13 cellular contexts compared by ENCODE assay signal in the genomic region with DNA sequence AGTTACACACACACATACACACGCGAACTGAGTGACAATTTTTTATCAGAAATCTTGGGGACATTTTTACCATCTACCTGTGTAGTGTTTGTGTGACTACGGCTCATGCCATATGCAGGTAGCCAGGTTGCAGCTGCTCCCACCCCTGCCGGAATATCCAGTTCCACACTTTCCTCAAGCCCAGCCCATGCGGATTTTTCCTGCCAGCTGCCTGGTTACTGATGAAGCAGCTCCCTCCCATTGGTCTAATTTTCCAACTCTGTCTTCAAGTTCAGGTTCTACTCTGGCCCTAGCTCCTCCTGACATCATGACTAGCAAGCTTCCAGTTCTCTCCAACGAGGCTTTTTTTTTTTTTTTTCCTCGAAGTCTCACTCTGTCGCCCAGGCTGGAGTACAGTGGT. TPM values are rescaled to one million over a fixed set of nuclear protein-coding genes. Genes with fewer than 3 reads are reported as not detected.
DNase-seq lines count a peak whose midpoint lies in the region; ATAC-seq, FAIRE-seq and TF ChIP-seq lines count a peak whose summit lies in the region.
"Had no signal": no experiment of that assay in that cellular context is flagged by ENCODE, and none has a peak within 500 bp of the region (broad histone marks: within the 10 kb centered on the region; RNA-seq: fewer than 3 reads in every experiment).

No MANE protein-coding gene starts in this region.

- TF ChIP-seq RAD21 in HepG2 (CRISPR knock-in tag; IDR thresholded peaks at IDR 0.05) = no peak

- POLR2A ChIA-PET in HepG2 (lab: Yijun Ruan, JAX) = no interaction called here

- TF ChIP-seq EP300 in HepG2 (IDR thresholded peaks at IDR 0.05; ENCODE audit: low read depth in 2 of 2, low read length in 2 of 2) (no peak), HepG2 (CRISPR knock-in tag; IDR thresholded peaks at IDR 0.05; ENCODE audit: borderline replicate concordance) (no peak), sigmoid colon (IDR thresholded peaks at IDR 0.05) (no peak)

- H3K27me3 ChIP-seq in BLaER1 = no peaks in the 10 kb centered on the region
- H3K27me3 ChIP-seq in bronchial epithelial cell (ENCODE audit: control insufficient read depth, insufficient read depth, low read length) = no peaks in the 10 kb centered on the region
- peaks cover 1 to 9% of the 10 kb centered on the region in 2 experiments; a peak in 1 of 5 replicates for H3K27me3 ChIP-seq in HepG2 (ENCODE audit: control insufficient read depth in 1 of 2, insufficient read depth in 2 of 2, low read length in 2 of 2)
- H3K27me3 ChIP-seq in sigmoid colon = no peaks in the 10 kb centered on the region

- no peak for TF ChIP-seq POLR2A in HepG2 (IDR thresholded peaks at IDR 0.05; ENCODE audit: insufficient read depth in 1 of 2, low read depth in 2 of 2, low read length in 2 of 2)
- no peak for TF ChIP-seq POLR2A in sigmoid colon (IDR thresholded peaks at IDR 0.05)

- no TSS peak for BruUV-seq in HepG2 (replicated peaks; lab: Mats Ljungman, UMichigan)

- DNase-seq in M059J (ENCODE audit: low read depth) (peak; percentile 61), bronchial epithelial cell (ENCODE audit: low read depth) (peak; percentile 60), HepG2 (ENCODE audit: low spot score) (no peak), sigmoid colon (no peak), GF-D8 (lab: John Stamatoyannopoulos, UW) (no peak), inferior parietal cortex (ENCODE audit: extremely low spot score) (no peak), OCI-M1 (lab: John Stamatoyannopoulos, UW) (no peak)
- DNase-seq: CD8-positive, alpha-beta T cell; NCI-H1436; stimulated activated CD8-positive, alpha-beta memory T cell treated with anti-CD3 and anti-CD28 coated beads, Interleukin-4, amount 100 ng/mL, for 48 hours had no signal

- FAIRE-seq in bronchial epithelial cell (lab: Jason Lieb, UNC) = no peak
- FAIRE-seq in HepG2 (lab: Jason Lieb, UNC) = no peak

- H3K27ac ChIP-seq in BLaER1 = no peak overlapping the region
- H3K27ac ChIP-seq in HepG2 (ENCODE audit: extremely low read length, insufficient read depth, low read length) = no peak overlapping the region
- no peak overlapping the region for H3K27ac ChIP-seq in sigmoid colon

- no peaks in the 10 kb centered on the region for H3K9me3 ChIP-seq in BLaER1
- no peaks in the 10 kb centered on the region for H3K9me3 ChIP-seq in HepG2 (ENCODE audit: low read length)
- no peaks in the 10 kb centered on the region for H3K9me3 ChIP-seq in sigmoid colon

- H3K4me2 ChIP-seq in BLaER1 (peak overlapping the region; percentile 36), HepG2 (ENCODE audit: low read depth, low read length) (no peak overlapping the region)

- peaks cover 21% of the 10 kb centered on the region for H3K4me1 ChIP-seq in BLaER1
- no peaks in the 10 kb centered on the region for H3K4me1 ChIP-seq in HepG2 (ENCODE audit: insufficient read depth, low read length)
- no peaks in the 10 kb centered on the region for H3K4me1 ChIP-seq in sigmoid colon

- no peaks in the 10 kb centered on the region for H3K79me2 ChIP-seq in HepG2 (ENCODE audit: insufficient read depth, low read length)

- H4K20me1 ChIP-seq in BLaER1 = no peaks in the 10 kb centered on the region
- H4K20me1 ChIP-seq in HepG2 (ENCODE audit: insufficient read depth, low read length) = no peaks in the 10 kb centered on the region

- H3K9ac ChIP-seq in BLaER1 (no peak overlapping the region), HepG2 (ENCODE audit: insufficient read depth, low read depth, low read length) (no peak overlapping the region)

- ATAC-seq in HepG2 = peak; percentile 53
- ATAC-seq: CD8-positive, alpha-beta T cell had no signal

- CTCF ChIA-PET in HepG2 (lab: Yijun Ruan, JAX; ENCODE audit: low intra/inter-chr PET ratio, low total read pairs) = no interaction called here

- H3K4me3 ChIP-seq in BLaER1 (no peak overlapping the region), bronchial epithelial cell (ENCODE audit: low read depth, low read length) (no peak overlapping the region), HepG2 (replicated peaks in 1 of 3; ENCODE audit: insufficient read depth in 1 of 3, low read depth in 2 of 3, low read length in 3 of 3) (no peak overlapping the region), sigmoid colon (no peak overlapping the region)

- in situ Hi-C loops in HepG2 (cut with HindIII; ENCODE audit: extremely low pct_ligation_motif_present, low pct_unique_long_range_greater_than_20kb) = no loop called here

- WGBS in HepG2 (ENCODE audit: low lambda C conversion rate) = 19% methylated on average over 6 of the region's 8 CpGs
- 37 to 57% methylated on average over 8 of the region's 8 CpGs for WGBS in sigmoid colon, 2 donors

- H2AFZ ChIP-seq in HepG2 (ENCODE audit: low read length) = no peak overlapping the region

- H3K36me3 ChIP-seq in BLaER1 = no peaks in the 10 kb centered on the region
- H3K36me3 ChIP-seq in bronchial epithelial cell (ENCODE audit: control insufficient read depth, insufficient read depth, low read length) = no peaks in the 10 kb centered on the region
- H3K36me3 ChIP-seq in HepG2 (replicated peaks in 1 of 2; ENCODE audit: control insufficient read depth in 1 of 2, insufficient read depth in 2 of 2, low read length in 2 of 2) = no peaks in the 10 kb centered on the region
- H3K36me3 ChIP-seq in sigmoid colon = no peaks in the 10 kb centered on the region

- TF ChIP-seq CTCF in bronchial epithelial cell (IDR thresholded peaks at IDR 0.05; ENCODE audit: insufficient read depth, low read length, severe bottlenecking) (no peak), HepG2 (CRISPR knock-in tag; IDR thresholded peaks at IDR 0.05) (no peak), sigmoid colon (IDR thresholded peaks at IDR 0.05) (no peak)

- intact Hi-C loops in HepG2 (cut with micrococcal nuclease; ENCODE audit: unreplicated experiment) = no loop called here
- intact Hi-C loops in sigmoid colon (cut with DNase I) = no loop called here

RNA-seq across cellular contexts. Expression of a gene that starts 4.8 kb away (rescaled TPM):
- total RNA-seq in M059J (2014; rRNA removed; shearing (Covaris generic)) = not detected in 2 replicates
- total RNA-seq in bronchial epithelial cell = not detected in 2 replicates
- total RNA-seq in HepG2 (2016; rRNA removed; fragmentation: Illumina TruSeq; extraction: Trizol) = not detected in 2 replicates
- not detected in 2 replicates for total RNA-seq in HepG2 (2016; cell fraction: cytosol; rRNA removed; fragmentation: Illumina TruSeq; extraction: Trizol; ENCODE audit: low read depth)
- total RNA-seq in HepG2 (2016; cell fraction: insoluble cytoplasmic fraction; rRNA removed; fragmentation: Illumina TruSeq; extraction: Trizol) = not detected in 2 replicates
- not detected in 2 replicates for total RNA-seq in HepG2 (2016; cell fraction: membrane; rRNA removed; fragmentation: Illumina TruSeq; extraction: Trizol)
- total RNA-seq in HepG2 (2016; cell fraction: nucleus; rRNA removed; fragmentation: Illumina TruSeq; extraction: Trizol) = not detected in 2 replicates
- not detected in 2 replicates for polyA plus RNA-seq in HepG2 (2011; rRNA removed)
- not detected in 2 replicates for polyA plus RNA-seq in HepG2 (2011; cell fraction: cytosol; rRNA removed)
- polyA plus RNA-seq in HepG2 (2011; cell fraction: nucleus; rRNA removed) = not detected in 2 replicates
- not detected in 2 replicates for polyA plus RNA-seq in HepG2 (2012)
- polyA plus RNA-seq in HepG2 (2016; cell fraction: cytosol; fragmentation: Illumina TruSeq; extraction: Trizol; ENCODE audit: low read depth) = not detected in 2 replicates
- polyA plus RNA-seq in HepG2 (2016; cell fraction: insoluble cytoplasmic fraction; fragmentation: Illumina TruSeq; extraction: Trizol; ENCODE audit: low read depth) = not detected in 2 replicates
- not detected in 2 replicates for polyA plus RNA-seq in HepG2 (2016; cell fraction: membrane; fragmentation: Illumina TruSeq; extraction: Trizol; ENCODE audit: low read depth)
- not detected in 2 replicates for polyA plus RNA-seq in HepG2 (2016; cell fraction: nucleus; fragmentation: Illumina TruSeq; extraction: Trizol; ENCODE audit: insufficient read depth, low read depth)
- 1.4 TPM in 1 of 2 replicates, not detected in the other for polyA minus RNA-seq in HepG2 (2011; rRNA and poly(A)+ RNA removed; ENCODE audit: low replicate concordance)
- polyA minus RNA-seq in HepG2 (2011; cell fraction: cytosol; rRNA and poly(A)+ RNA removed) = not detected in 2 replicates
- polyA minus RNA-seq in HepG2 (2011; cell fraction: nucleus; rRNA and poly(A)+ RNA removed) = not detected in 2 replicates
- not detected for total RNA-seq in sigmoid colon
- polyA plus RNA-seq in sigmoid colon = not detected
- total RNA-seq: CD8-positive, alpha-beta T cell; osteoblast had no signal
- polyA plus RNA-seq: adipose tissue had no signal

RNA-seq across cellular contexts. Expression of a gene that starts 8.6 kb away (rescaled TPM):
- 1.7 and 2.5 TPM in 2 replicates for total RNA-seq in M059J (2014; rRNA removed; shearing (Covaris generic))
- total RNA-seq in bronchial epithelial cell (under 0.01 TPM in 1 of 2 replicates, not detected in the other), HepG2 (2016; rRNA removed; fragmentation: Illumina TruSeq; extraction: Trizol) (1.4 and 1.9 TPM in 2 replicates), sigmoid colon (10 to 100 TPM; 28.5 to 56.2 (median 50.8) TPM)
- 0.35 and 0.51 TPM in 2 replicates for total RNA-seq in HepG2 (2016; cell fraction: cytosol; rRNA removed; fragmentation: Illumina TruSeq; extraction: Trizol; ENCODE audit: low read depth)
- total RNA-seq in HepG2 (2016; cell fraction: insoluble cytoplasmic fraction; rRNA removed; fragmentation: Illumina TruSeq; extraction: Trizol) = 2.0 and 2.3 TPM in 2 replicates
- 0.76 and 1.8 TPM in 2 replicates for total RNA-seq in HepG2 (2016; cell fraction: membrane; rRNA removed; fragmentation: Illumina TruSeq; extraction: Trizol)
- 0.97 and 2.6 TPM in 2 replicates for total RNA-seq in HepG2 (2016; cell fraction: nucleus; rRNA removed; fragmentation: Illumina TruSeq; extraction: Trizol)
- polyA plus RNA-seq in HepG2 (2011; rRNA removed) (0.21 and 0.65 TPM in 2 replicates), sigmoid colon (10 to 100 TPM in 1 of 3 donors, 1 to 10 TPM in 1, under 1 TPM in 1; 0.89 to 15.0 (median 5.5) TPM)
- polyA plus RNA-seq in HepG2 (2011; cell fraction: cytosol; rRNA removed) = 0.36 and 0.62 TPM in 2 replicates
- polyA plus RNA-seq in HepG2 (2011; cell fraction: nucleus; rRNA removed) = 0.14 and 0.48 TPM in 2 replicates
- 0.12 and 1.0 TPM in 2 replicates for polyA plus RNA-seq in HepG2 (2012)
- polyA plus RNA-seq in HepG2 (2016; cell fraction: cytosol; fragmentation: Illumina TruSeq; extraction: Trizol; ENCODE audit: low read depth) = 0.17 and 0.26 TPM in 2 replicates
- 1.7 and 1.8 TPM in 2 replicates for polyA plus RNA-seq in HepG2 (2016; cell fraction: insoluble cytoplasmic fraction; fragmentation: Illumina TruSeq; extraction: Trizol; ENCODE audit: low read depth)
- 0.53 and 0.62 TPM in 2 replicates for polyA plus RNA-seq in HepG2 (2016; cell fraction: membrane; fragmentation: Illumina TruSeq; extraction: Trizol; ENCODE audit: low read depth)
- polyA plus RNA-seq in HepG2 (2016; cell fraction: nucleus; fragmentation: Illumina TruSeq; extraction: Trizol; ENCODE audit: insufficient read depth, low read depth) = 0.96 and 1.2 TPM in 2 replicates
- polyA minus RNA-seq in HepG2 (2011; rRNA and poly(A)+ RNA removed; ENCODE audit: low replicate concordance) = 5.2 and 791 TPM in 2 replicates
- 0.26 and 0.49 TPM in 2 replicates for polyA minus RNA-seq in HepG2 (2011; cell fraction: cytosol; rRNA and poly(A)+ RNA removed)
- 0.75 and 2.2 TPM in 2 replicates for polyA minus RNA-seq in HepG2 (2011; cell fraction: nucleus; rRNA and poly(A)+ RNA removed)
- total RNA-seq: CD8-positive, alpha-beta T cell; osteoblast had no signal

RNA-seq across cellular contexts. Expression of a gene that starts 25.7 kb away (rescaled TPM):
- not detected in 2 replicates for total RNA-seq in M059J (2014; rRNA removed; shearing (Covaris generic))
- not detected in 2 replicates for total RNA-seq in bronchial epithelial cell
- total RNA-seq in HepG2 (2016; rRNA removed; fragmentation: Illumina TruSeq; extraction: Trizol) = not detected in 2 replicates
- total RNA-seq in HepG2 (2016; cell fraction: cytosol; rRNA removed; fragmentation: Illumina TruSeq; extraction: Trizol; ENCODE audit: low read depth) = not detected in 2 replicates
- not detected in 2 replicates for total RNA-seq in HepG2 (2016; cell fraction: insoluble cytoplasmic fraction; rRNA removed; fragmentation: Illumina TruSeq; extraction: Trizol)
- not detected in 2 replicates for total RNA-seq in HepG2 (2016; cell fraction: membrane; rRNA removed; fragmentation: Illumina TruSeq; extraction: Trizol)
- total RNA-seq in HepG2 (2016; cell fraction: nucleus; rRNA removed; fragmentation: Illumina TruSeq; extraction: Trizol) = not detected in 2 replicates
- polyA plus RNA-seq in HepG2 (2011; rRNA removed) = not detected in 2 replicates
- not detected in 2 replicates for polyA plus RNA-seq in HepG2 (2011; cell fraction: cytosol; rRNA removed)
- not detected in 2 replicates for polyA plus RNA-seq in HepG2 (2011; cell fraction: nucleus; rRNA removed)
- not detected in 2 replicates for polyA plus RNA-seq in HepG2 (2012)
- polyA plus RNA-seq in HepG2 (2016; cell fraction: cytosol; fragmentation: Illumina TruSeq; extraction: Trizol; ENCODE audit: low read depth) = not detected in 2 replicates
- polyA plus RNA-seq in HepG2 (2016; cell fraction: insoluble cytoplasmic fraction; fragmentation: Illumina TruSeq; extraction: Trizol; ENCODE audit: low read depth) = not detected in 2 replicates
- polyA plus RNA-seq in HepG2 (2016; cell fraction: membrane; fragmentation: Illumina TruSeq; extraction: Trizol; ENCODE audit: low read depth) = not detected in 2 replicates
- polyA plus RNA-seq in HepG2 (2016; cell fraction: nucleus; fragmentation: Illumina TruSeq; extraction: Trizol; ENCODE audit: insufficient read depth, low read depth) = not detected in 2 replicates
- 2.9 TPM in 1 of 2 replicates, not detected in the other for polyA minus RNA-seq in HepG2 (2011; rRNA and poly(A)+ RNA removed; ENCODE audit: low replicate concordance)
- not detected in 2 replicates for polyA minus RNA-seq in HepG2 (2011; cell fraction: cytosol; rRNA and poly(A)+ RNA removed)
- polyA minus RNA-seq in HepG2 (2011; cell fraction: nucleus; rRNA and poly(A)+ RNA removed) = not detected in 2 replicates
- not detected for total RNA-seq in sigmoid colon
- polyA plus RNA-seq in sigmoid colon = under 1 TPM in 1 of 3 donors, not detected in 2; 0.92 TPM
- total RNA-seq: CD8-positive, alpha-beta T cell; osteoblast had no signal

Comparison
In these comparisons a context has a peak if more than half of its experiments do, and no peak if none do; other contexts are left out.
1. DNase-seq: peak in M059J (single experiment) and bronchial epithelial cell (single experiment); none in HepG2 (single experiment), sigmoid colon (single experiment), GF-D8 (single experiment), inferior parietal cortex (single experiment) and OCI-M1 (single experiment).